ENCODE assay signal across 26 cellular contexts in genomic region chr10:59456199-59456598, GRCh38.
"Had no signal": no experiment of that assay in that cellular context is flagged by ENCODE, and none has a peak within 500 bp of the region (broad histone marks: within the 10 kb centered on the region; RNA-seq: fewer than 3 reads in every experiment).

No MANE protein-coding gene starts in this region.

- H3K36me3 ChIP-seq: left ventricle myocardium inferior, right lobe of liver, suprapubic skin, thoracic aorta, tibial nerve, upper lobe of left lung, vagina had no signal

- H3K4me3 Mint-ChIP-seq: memory B cell; naive thymus-derived CD4-positive, alpha-beta T cell; natural killer cell treated with Interleukin-12 subunit alpha and Interleukin-12 subunit beta and Interleukin-15 and Interleukin-18, amount 100 ng/mL, for 72 hours; neural crest cell; stimulated activated effector memory CD8-positive, alpha-beta T cell treated with anti-CD3 and anti-CD28 coated beads, Interleukin-12 subunit alpha, Interleukin-12 subunit beta, amount 100 ng/mL, for 72 hours; stimulated activated naive CD8-positive, alpha-beta T cell treated with anti-CD3 and anti-CD28 coated beads, Interleukin-15, Interleukin-2, amounts not matched to agents 100 ng/mL and 50 ng/mL, for 24 hours had no signal

- H3K4me3 ChIP-seq: hepatocyte, left ventricle myocardium inferior, lung, mucosa of descending colon, psoas muscle, right lobe of liver, skin epidermis, suprapubic skin, thoracic aorta, tibial nerve, upper lobe of left lung, vagina had no signal

- H3K36me3 Mint-ChIP-seq: memory B cell; naive thymus-derived CD4-positive, alpha-beta T cell; natural killer cell treated with Interleukin-12 subunit alpha and Interleukin-12 subunit beta and Interleukin-15 and Interleukin-18, amount 100 ng/mL, for 72 hours; stimulated activated effector memory CD8-positive, alpha-beta T cell treated with anti-CD3 and anti-CD28 coated beads, Interleukin-12 subunit alpha, Interleukin-12 subunit beta, amount 100 ng/mL, for 72 hours had no signal

- H3K27me3 ChIP-seq: hepatocyte, right lobe of liver, suprapubic skin, tibial nerve, upper lobe of left lung, vagina had no signal

- H3K4me1 ChIP-seq: left ventricle myocardium inferior, parathyroid adenoma, psoas muscle, right lobe of liver, suprapubic skin, tibial nerve, upper lobe of left lung, vagina had no signal

- H3K79me2 ChIP-seq: hepatocyte, parathyroid adenoma had no signal

- DNase-seq: islet precursor cell; left ventricle myocardium inferior; midbrain; mucosa of descending colon; naive thymus-derived CD4-positive, alpha-beta T cell; nucleus accumbens; psoas muscle; right lobe of liver; stimulated activated CD4-positive, alpha-beta T cell treated with anti-CD3 and anti-CD28 coated beads, Interleukin-12 subunit alpha, Interleukin-12 subunit beta, amount 100 ng/mL, for 4 hours; stimulated activated CD4-positive, alpha-beta T cell treated with anti-CD3 and anti-CD28 coated beads, Interleukin-15, amount 100 ng/mL, for 24 hours; stimulated activated CD4-positive, alpha-beta T cell treated with anti-CD3 and anti-CD28 coated beads, Interleukin-4, amount 100 ng/mL, for 24 hours; stimulated activated naive CD4-positive, alpha-beta T cell; upper lobe of left lung had no signal

- H3K4me2 ChIP-seq: hepatocyte had no signal

- H3K27ac Mint-ChIP-seq: memory B cell; naive thymus-derived CD4-positive, alpha-beta T cell; natural killer cell treated with Interleukin-12 subunit alpha and Interleukin-12 subunit beta and Interleukin-15 and Interleukin-18, amount 100 ng/mL, for 72 hours; stimulated activated effector memory CD8-positive, alpha-beta T cell treated with anti-CD3 and anti-CD28 coated beads, Interleukin-12 subunit alpha, Interleukin-12 subunit beta, amount 100 ng/mL, for 72 hours; stimulated activated naive CD8-positive, alpha-beta T cell treated with anti-CD3 and anti-CD28 coated beads, Interleukin-15, Interleukin-2, amounts not matched to agents 100 ng/mL and 50 ng/mL, for 24 hours had no signal

- H3K27ac ChIP-seq: hepatocyte, left ventricle myocardium inferior, parathyroid adenoma, psoas muscle, right lobe of liver, skin epidermis, suprapubic skin, thoracic aorta, tibial nerve, upper lobe of left lung, vagina had no signal

- H3K4me1 Mint-ChIP-seq: memory B cell; naive thymus-derived CD4-positive, alpha-beta T cell; neural crest cell; stimulated activated effector memory CD8-positive, alpha-beta T cell treated with anti-CD3 and anti-CD28 coated beads, Interleukin-12 subunit alpha, Interleukin-12 subunit beta, amount 100 ng/mL, for 72 hours had no signal

- H2AFZ ChIP-seq: hepatocyte, parathyroid adenoma had no signal

- H3K9ac ChIP-seq: parathyroid adenoma had no signal

- H3K9me3 Mint-ChIP-seq: neural crest cell; stimulated activated effector memory CD8-positive, alpha-beta T cell treated with anti-CD3 and anti-CD28 coated beads, Interleukin-12 subunit alpha, Interleukin-12 subunit beta, amount 100 ng/mL, for 72 hours; stimulated activated naive CD8-positive, alpha-beta T cell treated with anti-CD3 and anti-CD28 coated beads, Interleukin-15, Interleukin-2, amounts not matched to agents 100 ng/mL and 50 ng/mL, for 24 hours had no signal

- H3K27me3 Mint-ChIP-seq: memory B cell; naive thymus-derived CD4-positive, alpha-beta T cell; natural killer cell treated with Interleukin-12 subunit alpha and Interleukin-12 subunit beta and Interleukin-15 and Interleukin-18, amount 100 ng/mL, for 72 hours; stimulated activated naive CD8-positive, alpha-beta T cell treated with anti-CD3 and anti-CD28 coated beads, Interleukin-15, Interleukin-2, amounts not matched to agents 100 ng/mL and 50 ng/mL, for 24 hours had no signal

- H3K9me3 ChIP-seq: left ventricle myocardium inferior, mucosa of descending colon, psoas muscle, right lobe of liver, suprapubic skin, thoracic aorta, tibial nerve, upper lobe of left lung, vagina had no signal
